ENCODE assay signal across 19 cellular contexts in genomic region chr18:56470679-56471345, GRCh38.
DNase-seq lines count a peak whose midpoint lies in the region; ATAC-seq and TF ChIP-seq lines count a peak whose summit lies in the region.
"Had no signal": no experiment of that assay in that cellular context is flagged by ENCODE, and none has a peak within 500 bp of the region (broad histone marks: within the 10 kb centered on the region; RNA-seq: fewer than 3 reads in every experiment).

No MANE protein-coding gene starts in this region.

- H3K36me3 ChIP-seq in heart left ventricle, result no peaks in the 10 kb centered on the region
- H3K36me3 ChIP-seq in osteoblast (ENCODE audit: insufficient read depth, low read length), result no peaks in the 10 kb centered on the region
- H3K36me3 ChIP-seq in subcutaneous abdominal adipose tissue (ENCODE audit: control insufficient read depth in 5 of 5, insufficient read depth in 5 of 5, low read length in 5 of 5), result no peaks in the 10 kb centered on the region
- no peaks in the 10 kb centered on the region for H3K36me3 ChIP-seq in MG63
- H3K36me3 ChIP-seq in Karpas-422 (ENCODE audit: insufficient read depth, low read length), result no peaks in the 10 kb centered on the region
- H3K36me3 ChIP-seq: BE2C had no signal

- H3K9me3 Mint-ChIP-seq in WTC11, result peaks cover 25% of the 10 kb centered on the region

- no peaks in the 10 kb centered on the region for H3K4me1 Mint-ChIP-seq in WTC11

- WGBS in heart left ventricle, 4 donors, result 40 to 65% (median 51%) methylated on average over 3 of the region's 3 CpGs

- H3K4me1 ChIP-seq in heart left ventricle (peaks cover 0 to 17% (median 0%) of the 10 kb centered on the region in 12 donors), osteoblast (ENCODE audit: insufficient read depth, low read length) (no peaks in the 10 kb centered on the region), subcutaneous abdominal adipose tissue (ENCODE audit: control insufficient read depth in 5 of 5, insufficient read depth in 5 of 5, low read length in 5 of 5) (peaks cover 2 to 17% (median 12%) of the 10 kb centered on the region in 5 donors), Karpas-422 (ENCODE audit: low read length) (peaks cover 3% of the 10 kb centered on the region; the same call in 1 of the 2 replicates)
- H3K4me1 ChIP-seq: BE2C had no signal

- intact Hi-C loops in heart left ventricle (cut with DNase I), result no loop called here

- peaks cover 0 to under 1% (median 0%) of the 10 kb centered on the region in 12 donors for H3K9me3 ChIP-seq in heart left ventricle
- H3K9me3 ChIP-seq in osteoblast (ENCODE audit: low read depth, low read length), result no peaks in the 10 kb centered on the region
- H3K9me3 ChIP-seq in subcutaneous abdominal adipose tissue (ENCODE audit: control insufficient read depth in 5 of 5, low read length in 5 of 5), result peaks cover 0 to 1% (median under 1%) of the 10 kb centered on the region in 5 donors
- peaks cover 4% of the 10 kb centered on the region; the same call in 1 of the 2 replicates for H3K9me3 ChIP-seq in MG63
- H3K9me3 ChIP-seq in Karpas-422 (ENCODE audit: low read length), result no peaks in the 10 kb centered on the region; the same call in 1 of the 2 replicates
- H3K9me3 ChIP-seq: BE2C had no signal

- no peaks in the 10 kb centered on the region for H4K20me1 ChIP-seq in osteoblast (ENCODE audit: insufficient read depth, low read length)
- H4K20me1 ChIP-seq in Karpas-422 (ENCODE audit: insufficient read depth, low read depth, low read length), result no peaks in the 10 kb centered on the region

- DNase-seq in WTC11 (ENCODE audit: low spot score) (no peak), heart left ventricle (peak in 3 of 5 donors; percentile 39 to 51 (median 42)), osteoblast (ENCODE audit: insufficient read length, low spot score, missing footprints) (no peak), MG63 (no peak), SK-N-DZ (ENCODE audit: low spot score) (no peak), Karpas-422 (no peak)
- DNase-seq: BE2C, EL, GF-D8, NCI-H1092, NCI-H146, NCI-H2029, NCI-H226, NCI-H510A treated with DMSO at 0.1 percent for 48 hours, NCI-H748 treated with DMSO at 0.1 percent for 48 hours, PC-9, RPMI8226 had no signal

- H3K27ac Mint-ChIP-seq in WTC11, result peak overlapping the region; percentile 1; the same call in 1 of the 2 replicates

- H3K4me2 ChIP-seq in osteoblast (ENCODE audit: insufficient read depth, low read length) (no peak overlapping the region), Karpas-422 (ENCODE audit: low read depth, low read length, poor library complexity, severe bottlenecking) (no peak overlapping the region)

- H3K27ac ChIP-seq in heart left ventricle, result peak overlapping the region in 4 of 12 donors; percentile 30 to 34 (median 32)
- H3K27ac ChIP-seq in osteoblast (ENCODE audit: low read depth, low read length), result no peak overlapping the region
- H3K27ac ChIP-seq in subcutaneous abdominal adipose tissue (ENCODE audit: low read depth, low read length), result peak overlapping the region; percentile 17
- no peak overlapping the region for H3K27ac ChIP-seq in Karpas-422 (ENCODE audit: low read length)

- ATAC-seq in WTC11, result no peak
- ATAC-seq in heart left ventricle, result peak; percentile 20 to 66 (median 58)
- ATAC-seq: K562 had no signal

- peaks cover 12% of the 10 kb centered on the region for H3K36me3 Mint-ChIP-seq in WTC11

- H3K9ac ChIP-seq in subcutaneous abdominal adipose tissue (ENCODE audit: low read length in 5 of 5) (no peak overlapping the region), Karpas-422 (ENCODE audit: low read length) (no peak overlapping the region)

- H3K79me2 ChIP-seq in osteoblast (ENCODE audit: insufficient read depth, low read length) (no peaks in the 10 kb centered on the region), Karpas-422 (ENCODE audit: low read length) (no peaks in the 10 kb centered on the region)

- POLR2A ChIA-PET in WTC11 (lab: Charles Lee), result no interaction called here

- H2AFZ ChIP-seq in osteoblast (ENCODE audit: low read length), result peak overlapping the region; percentile 10
- no peak overlapping the region for H2AFZ ChIP-seq in Karpas-422 (ENCODE audit: low read length)
- H2AFZ ChIP-seq: PC-9 had no signal

- no peak overlapping the region for H3K4me3 Mint-ChIP-seq in WTC11

- no peak for TF ChIP-seq POLR2A in heart left ventricle (IDR thresholded peaks at IDR 0.05)

- TF ChIP-seq CTCF in WTC11 (IDR thresholded peaks at IDR 0.05), result no peak
- no peak for TF ChIP-seq CTCF in heart left ventricle (IDR thresholded peaks at IDR 0.05)
- TF ChIP-seq CTCF in osteoblast (IDR thresholded peaks at IDR 0.05; ENCODE audit: extremely low read depth, low read depth, low read length), result no peak

- H3K4me3 ChIP-seq in heart left ventricle, result no peak overlapping the region
- no peak overlapping the region for H3K4me3 ChIP-seq in osteoblast (ENCODE audit: insufficient read depth, low read length)
- peak overlapping the region in 1 of 5 donors; percentile 30 for H3K4me3 ChIP-seq in subcutaneous abdominal adipose tissue (ENCODE audit: low read depth in 1 of 5, low read length in 5 of 5)
- H3K4me3 ChIP-seq in MG63, result no peak overlapping the region
- no peak overlapping the region for H3K4me3 ChIP-seq in Karpas-422 (ENCODE audit: low read length)
- H3K4me3 ChIP-seq: K562, PC-9 had no signal

- no peaks in the 10 kb centered on the region for H3K27me3 ChIP-seq in heart left ventricle
- no peaks in the 10 kb centered on the region for H3K27me3 ChIP-seq in osteoblast (ENCODE audit: insufficient read depth, low read length)
- no peaks in the 10 kb centered on the region for H3K27me3 ChIP-seq in subcutaneous abdominal adipose tissue (ENCODE audit: control insufficient read depth in 5 of 5, insufficient read depth in 4 of 5, low read length in 5 of 5)
- no peaks in the 10 kb centered on the region for H3K27me3 ChIP-seq in MG63
- no peaks in the 10 kb centered on the region for H3K27me3 ChIP-seq in Karpas-422 (ENCODE audit: low read length)
- H3K27me3 ChIP-seq: BE2C had no signal

- H3K27me3 Mint-ChIP-seq in WTC11 (ENCODE audit: low read depth), result no peaks in the 10 kb centered on the region; the same call in 1 of the 2 replicates

- no peaks in the 10 kb centered on the region for H3K9me2 ChIP-seq in Karpas-422 (replicated peaks; ENCODE audit: insufficient read depth, low read length)

- CTCF ChIA-PET in WTC11 (lab: Charles Lee), result no interaction called here

TF ChIP-seq in WTC11, 78 proteins besides CTCF, POLR2A, EP300 and RAD21:
- TF ChIP-seq ATF3 (CRISPR knock-in tag; conservative IDR thresholded peaks at IDR 0.05), result no peak
- TF ChIP-seq AR (CRISPR knock-in tag; IDR thresholded peaks at IDR 0.05), result no peak
- TF ChIP-seq ETV6 (CRISPR knock-in tag; IDR thresholded peaks at IDR 0.05), result no peak
- TF ChIP-seq SMAD4 (CRISPR knock-in tag; IDR thresholded peaks at IDR 0.05), result no peak
- no peak for TF ChIP-seq MAX (CRISPR knock-in tag; IDR thresholded peaks at IDR 0.05)
- TF ChIP-seq GABPB1 (CRISPR knock-in tag; IDR thresholded peaks at IDR 0.05), result no peak
- TF ChIP-seq ZNF263 (CRISPR knock-in tag; IDR thresholded peaks at IDR 0.05; ENCODE audit: low read depth), result no peak
- TF ChIP-seq ZNF416 (CRISPR knock-in tag; IDR thresholded peaks at IDR 0.05), result no peak
- no peak for TF ChIP-seq ZSCAN18 (CRISPR knock-in tag; IDR thresholded peaks at IDR 0.05)
- TF ChIP-seq ESRRA (CRISPR knock-in tag; IDR thresholded peaks at IDR 0.05; ENCODE audit: borderline replicate concordance), result no peak
TF ChIP-seq in WTC11: peak in this region for 0.

Comparison
In these comparisons a context has a peak if more than half of its experiments do, and no peak if none do; other contexts are left out.
1. DNase-seq: peak in heart left ventricle (3 of 5); none in WTC11 (single experiment), osteoblast (single experiment), MG63 (single experiment), SK-N-DZ (single experiment) and Karpas-422 (single experiment).